ENCODE assay signal across 9 cellular contexts in genomic region chr10:73650537-73651331, GRCh38. TPM values are rescaled to one million over a fixed set of nuclear protein-coding genes. Genes with fewer than 3 reads are reported as not detected.
A peak's percentile ranks its signal among the peaks of the same experiment; 100 is the strongest.
DNase-seq lines count a peak whose midpoint lies in the region; ATAC-seq, FAIRE-seq and TF ChIP-seq lines count a peak whose summit lies in the region.
"Had no signal": no experiment of that assay in that cellular context is flagged by ENCODE, and none has a peak within 500 bp of the region (broad histone marks: within the 10 kb centered on the region; RNA-seq: fewer than 3 reads in every experiment).

No MANE protein-coding gene starts in this region.

- no peak overlapping the region for H3K27ac Mint-ChIP-seq in activated T-helper 2 cell treated with anti-CD3 and anti-CD28 coated beads, Interferon-gamma antibody, Interleukin-2, Interleukin-4, amounts not matched to agents 10 μg/mL and 5 μg/mL and 100 μg/mL, durations not matched to agents 14 hours and 24 hours and 36 hours

- H2AK5ac ChIP-seq in neuronal stem cell (ENCODE audit: low read depth, low read length): no peak overlapping the region

- no peak overlapping the region for H4K8ac ChIP-seq in neuronal stem cell (ENCODE audit: low read depth, low read length)

- H3K18ac ChIP-seq in neuronal stem cell (ENCODE audit: low read length): no peak overlapping the region

- CTCF ChIA-PET in K562 (lab: Yijun Ruan, JAX; ENCODE audit: low intra/inter-chr PET ratio): no interaction called here

- no peaks in the 10 kb centered on the region for H4K20me1 ChIP-seq in K562 (replicated peaks; ENCODE audit: control insufficient read depth, insufficient read depth, low read length)

- H2BK120ac ChIP-seq in neuronal stem cell (ENCODE audit: low read depth, low read length): no peak overlapping the region

- WGBS in K562 (ENCODE audit: insufficient coverage, low coverage, missing lambda C conversion rate): 59% methylated on average over 5 of the region's 5 CpGs
- no CpG with 5 or more reads among the region's 5 CpGs for WGBS in neuronal stem cell (ENCODE audit: extremely low coverage in 2 of 2, insufficient read length in 2 of 2, insufficient replicate concordance in 1 of 2), 2 donors

- H3K14ac ChIP-seq in neuronal stem cell (ENCODE audit: low read length): no peak overlapping the region

- H2BK15ac ChIP-seq in neuronal stem cell (ENCODE audit: low read length): no peak overlapping the region

- H3K4me3 Mint-ChIP-seq in activated T-helper 2 cell treated with anti-CD3 and anti-CD28 coated beads, Interferon-gamma antibody, Interleukin-2, Interleukin-4, amounts not matched to agents 10 μg/mL and 5 μg/mL and 100 μg/mL, durations not matched to agents 14 hours and 24 hours and 36 hours (ENCODE audit: low read depth): no peak overlapping the region

- FAIRE-seq in K562 (lab: Jason Lieb, UNC): no peak

- no peak for ATAC-seq in K562
- no peak for ATAC-seq in GM18858 (IDR thresholded peaks at IDR 0.05; ENCODE audit: unreplicated experiment)
- no peak for ATAC-seq in HG03432 (IDR thresholded peaks at IDR 0.05; ENCODE audit: unreplicated experiment)

- H3K79me2 ChIP-seq in K562 (ENCODE audit: control insufficient read depth, insufficient read depth, low read length): no peaks in the 10 kb centered on the region

- TF ChIP-seq CTCF in GM10266 (IDR thresholded peaks at IDR 0.05; ENCODE audit: control insufficient read depth, insufficient read depth, low read depth, missing control alignments) (no peak), K562 (IDR thresholded peaks at IDR 0.05 in 2 of 3, conservative IDR thresholded peaks at IDR 0.05 in 1 of 3; ENCODE audit: insufficient read depth in 2 of 3, low read depth in 1 of 3, low read length in 3 of 3) (no peak)

- H3K36me3 ChIP-seq in K562 (ENCODE audit: control insufficient read depth, insufficient read depth, low read length): no peaks in the 10 kb centered on the region
- no peaks in the 10 kb centered on the region for H3K36me3 ChIP-seq in neuronal stem cell (replicated peaks in 1 of 2; ENCODE audit: control insufficient read depth in 2 of 2, insufficient read depth in 2 of 2, low read length in 2 of 2)

- no TSS peak for BruUV-seq in K562 (replicated peaks; lab: Mats Ljungman, UMichigan)

- in situ Hi-C loops in K562 (cut with MboI): loop anchor here (10.0 kb wide), 1 partner anchor 124 kb away; a partner anchor contains a TSS

- TF ChIP-seq POLR2A in K562 (conservative IDR thresholded peaks at IDR 0.05): no peak

- no peak overlapping the region for H4K91ac ChIP-seq in neuronal stem cell (ENCODE audit: low read depth, low read length, poor library complexity)

- H3K9me3 ChIP-seq in K562 (replicated peaks; ENCODE audit: control insufficient read depth, insufficient read depth, low read depth, low read length) (no peaks in the 10 kb centered on the region), neuronal stem cell (replicated peaks in 1 of 2; ENCODE audit: control insufficient read depth in 2 of 2, insufficient read depth in 1 of 2, low read depth in 1 of 2, low read length in 2 of 2) (no peaks in the 10 kb centered on the region)

- DNase-seq in GM10266 (ENCODE audit: extremely low spot score) (peak; percentile 75), HS-5 (ENCODE audit: low read depth) (peak; percentile 61), K562 (ENCODE audit: extremely low read depth in 1 of 4, low spot score in 3 of 4) (peak in 1 of 4 experiments; percentile 14), neuronal stem cell (ENCODE audit: low spot score) (no peak), NCI-H1417 treated with DMSO at 0.1 percent for 48 hours (lab: John Stamatoyannopoulos, UW) (no peak)
- no peak for DNase-seq in activated T-helper 2 cell treated with anti-CD3 and anti-CD28 coated beads, Interferon-gamma antibody, Interleukin-2, Interleukin-4, amounts not matched to agents 10 μg/mL and 5 μg/mL and 100 μg/mL, durations not matched to agents 14 hours and 24 hours and 36 hours (ENCODE audit: low spot score)

- no peak overlapping the region for H3K4ac ChIP-seq in neuronal stem cell (ENCODE audit: low read length)

- H2AFZ ChIP-seq in K562 (ENCODE audit: low read depth, low read length) (peak overlapping the region; percentile 78), neuronal stem cell (ENCODE audit: low read length) (peak overlapping the region; percentile 15)

- H3K79me1 ChIP-seq in neuronal stem cell (ENCODE audit: low read depth, low read length): peaks cover 2% of the 10 kb centered on the region

- no peak overlapping the region for H2BK12ac ChIP-seq in neuronal stem cell (ENCODE audit: low read length)

- no peaks in the 10 kb centered on the region for H3K27me3 ChIP-seq in K562 (ENCODE audit: control insufficient read depth in 2 of 2, insufficient read depth in 2 of 2, low read length in 2 of 2)
- no peaks in the 10 kb centered on the region for H3K27me3 ChIP-seq in neuronal stem cell (ENCODE audit: control insufficient read depth in 3 of 3, insufficient read depth in 3 of 3, low read depth in 1 of 3, low read length in 3 of 3)

- H3K4me3 ChIP-seq in K562: no peak overlapping the region
- no peak overlapping the region for H3K4me3 ChIP-seq in neuronal stem cell (ENCODE audit: low read length in 2 of 2)

- no peak overlapping the region for H2BK5ac ChIP-seq in neuronal stem cell (ENCODE audit: low read length)

- H3K4me2 ChIP-seq in K562 (ENCODE audit: insufficient read depth, low read length) (peak overlapping the region; percentile 53; the same call in 1 of the 2 replicates), neuronal stem cell (ENCODE audit: insufficient read depth, low read length, poor library complexity, severe bottlenecking) (no peak overlapping the region)

- no peak for TF ChIP-seq RAD21 in K562 (CRISPR knock-in tag; conservative IDR thresholded peaks at IDR 0.05 in 1 of 2, IDR thresholded peaks at IDR 0.05 in 1 of 2)

- no peaks in the 10 kb centered on the region for H3K9me1 ChIP-seq in K562 (ENCODE audit: control insufficient read depth, insufficient read depth, low read length)

- no peaks in the 10 kb centered on the region for H3K27me3 Mint-ChIP-seq in activated T-helper 2 cell treated with anti-CD3 and anti-CD28 coated beads, Interferon-gamma antibody, Interleukin-2, Interleukin-4, amounts not matched to agents 10 μg/mL and 5 μg/mL and 100 μg/mL, durations not matched to agents 14 hours and 24 hours and 36 hours (ENCODE audit: low read depth)

- intact Hi-C loops in K562 (cut with micrococcal nuclease): loop anchor here (5.0 kb wide), 1 partner anchor 92 kb away; the partner anchor contains the start of gene SEC24C
- intact Hi-C loops in activated T-helper 2 cell treated with anti-CD3 and anti-CD28 coated beads, Interferon-gamma antibody, Interleukin-2, Interleukin-4, amounts not matched to agents 10 μg/mL and 5 μg/mL and 100 μg/mL, durations not matched to agents 14 hours and 24 hours and 36 hours (cut with micrococcal nuclease): no loop called here

- no peaks in the 10 kb centered on the region for H3K9me3 Mint-ChIP-seq in activated T-helper 2 cell treated with anti-CD3 and anti-CD28 coated beads, Interferon-gamma antibody, Interleukin-2, Interleukin-4, amounts not matched to agents 10 μg/mL and 5 μg/mL and 100 μg/mL, durations not matched to agents 14 hours and 24 hours and 36 hours

- no peaks in the 10 kb centered on the region for H3K36me3 Mint-ChIP-seq in activated T-helper 2 cell treated with anti-CD3 and anti-CD28 coated beads, Interferon-gamma antibody, Interleukin-2, Interleukin-4, amounts not matched to agents 10 μg/mL and 5 μg/mL and 100 μg/mL, durations not matched to agents 14 hours and 24 hours and 36 hours (ENCODE audit: low read depth)

- H3K4me1 Mint-ChIP-seq in activated T-helper 2 cell treated with anti-CD3 and anti-CD28 coated beads, Interferon-gamma antibody, Interleukin-2, Interleukin-4, amounts not matched to agents 10 μg/mL and 5 μg/mL and 100 μg/mL, durations not matched to agents 14 hours and 24 hours and 36 hours (ENCODE audit: low read depth): peaks cover 6% of the 10 kb centered on the region

- POLR2A ChIA-PET in K562 (lab: Yijun Ruan, JAX): interaction anchor here (0.6 to 1.5 kb wide), 7 partner anchors 9 to 193 kb away, joined by 3 to 6 read pairs (median 3); no protein-coding TSS in a partner anchor

- H3K9ac ChIP-seq in K562 (ENCODE audit: insufficient read depth in 1 of 2, low read depth in 2 of 2, low read length in 2 of 2): peak overlapping the region; percentile 22 to 36; a peak in 3 of 4 replicates
- H3K9ac ChIP-seq in neuronal stem cell (ENCODE audit: low read depth, low read length, poor library complexity): no peak overlapping the region

- H3K23ac ChIP-seq in neuronal stem cell (ENCODE audit: low read depth, low read length, poor library complexity): no peak overlapping the region

- peaks cover 44 to 51% of the 10 kb centered on the region in 2 experiments for H3K4me1 ChIP-seq in K562 (replicated peaks in 1 of 2; ENCODE audit: control insufficient read depth in 2 of 2, insufficient read depth in 2 of 2, low read length in 2 of 2)
- peaks cover 0 to 22% of the 10 kb centered on the region in 2 donors for H3K4me1 ChIP-seq in neuronal stem cell (ENCODE audit: control insufficient read depth in 2 of 2, insufficient read depth in 1 of 2, low read depth in 1 of 2, low read length in 2 of 2)

- TF ChIP-seq EP300 in K562 (IDR thresholded peaks at IDR 0.05; ENCODE audit: low read length): no peak

- H3K27ac ChIP-seq in K562 (ENCODE audit: extremely low read depth, low read depth, low read length) (peak overlapping the region; percentile 40; the same call in 1 of the 3 replicates), neuronal stem cell (replicated peaks; ENCODE audit: low read length) (no peak overlapping the region)

RNA-seq across cellular contexts. Expression of gene SYNPO2L, which starts 5.1 kb away (rescaled TPM):
- total RNA-seq in K562 (2011; cell fraction: chromatin; rRNA removed; ENCODE audit: low replicate concordance): 0.09 TPM in 2 replicates
- total RNA-seq in K562 (2011; cell fraction: nucleolus; rRNA removed): 0.17 TPM in 1 of 2 replicates, not detected in the other
- total RNA-seq in K562 (2011; cell fraction: nucleoplasm; rRNA removed): 0.15 TPM in 1 of 2 replicates, not detected in the other
- 0.04 TPM in 1 of 2 replicates, not detected in the other for total RNA-seq in K562 (2014; rRNA removed)
- not detected in 2 replicates for total RNA-seq in K562 (2014; rRNA removed; fragmentation: Illumina TruSeq; extraction: Trizol)
- not detected in 2 replicates for total RNA-seq in K562 (2015; rRNA removed; fragmentation: Illumina TruSeq; extraction: Trizol)
- 0.07 TPM in 1 of 2 replicates, not detected in the other for total RNA-seq in K562 (2021)
- 0.03 TPM in 1 of 2 replicates, not detected in the other for polyA plus RNA-seq in K562 (2011; rRNA removed)
- not detected in 2 replicates for polyA plus RNA-seq in K562 (2011; cell fraction: cytosol; rRNA removed)
- not detected in 2 replicates for polyA plus RNA-seq in K562 (2011; cell fraction: nucleus; rRNA removed)
- polyA plus RNA-seq in K562 (2012): 0.04 and 0.08 TPM in 2 replicates
- polyA plus RNA-seq in K562 (2014; fragmentation: Illumina TruSeq; extraction: Trizol): 0.03 and 0.07 TPM in 2 replicates
- not detected for polyA plus RNA-seq in K562 (2014; fragmentation: Nextera tagmentation; extraction: Ambion mirVana)
- polyA plus RNA-seq in K562 (2014; rRNA removed): not detected in 2 replicates
- polyA minus RNA-seq in K562 (2011; rRNA and poly(A)+ RNA removed): not detected in 2 replicates
- polyA minus RNA-seq in K562 (2011; cell fraction: cytosol; rRNA and poly(A)+ RNA removed): not detected in 2 replicates
- polyA minus RNA-seq in K562 (2011; cell fraction: nucleus; rRNA and poly(A)+ RNA removed): not detected in 2 replicates
- polyA plus RNA-seq in neuronal stem cell (2013, experiment 1 of 2): 0.04 TPM
- 0.04 TPM for polyA plus RNA-seq in neuronal stem cell (2013, experiment 2 of 2)
- 0.05 TPM in 1 of 2 replicates, not detected in the other for total RNA-seq in activated T-helper 2 cell treated with anti-CD3 and anti-CD28 coated beads, Interferon-gamma antibody, Interleukin-2, Interleukin-4, amounts not matched to agents 10 μg/mL and 5 μg/mL and 100 μg/mL, durations not matched to agents 14 hours and 24 hours and 36 hours
- total RNA-seq: subcutaneous adipose tissue had no signal

RNA-seq across cellular contexts. Expression of gene MYOZ1, which starts 9.5 kb away (rescaled TPM):
- not detected in 2 replicates for total RNA-seq in K562 (2011; cell fraction: chromatin; rRNA removed; ENCODE audit: low replicate concordance)
- total RNA-seq in K562 (2011; cell fraction: nucleolus; rRNA removed): not detected in 2 replicates
- total RNA-seq in K562 (2011; cell fraction: nucleoplasm; rRNA removed): not detected in 2 replicates
- total RNA-seq in K562 (2014; rRNA removed) (not detected in 2 replicates), K562 (2014; rRNA removed; fragmentation: Illumina TruSeq; extraction: Trizol) (not detected in 2 replicates), K562 (2015; rRNA removed; fragmentation: Illumina TruSeq; extraction: Trizol) (0.18 and 0.23 TPM in 2 replicates), K562 (2021) (not detected in 2 replicates)
- polyA plus RNA-seq in K562 (2011; rRNA removed) (0.06 and 0.09 TPM in 2 replicates), K562 (2014; fragmentation: Illumina TruSeq; extraction: Trizol) (0.10 TPM in 1 of 2 replicates, not detected in the other), K562 (2014; fragmentation: Nextera tagmentation; extraction: Ambion mirVana) (under 1 TPM in 1 of 2 experiments, not detected in 1; 0.03 TPM), K562 (2014; rRNA removed) (0.09 and 0.11 TPM in 2 replicates)
- polyA plus RNA-seq in K562 (2011; cell fraction: cytosol; rRNA removed): 0.13 TPM in 1 of 2 replicates, not detected in the other
- not detected in 2 replicates for polyA plus RNA-seq in K562 (2011; cell fraction: nucleus; rRNA removed)
- 0.07 and 0.19 TPM in 2 replicates for polyA plus RNA-seq in K562 (2012)
- polyA minus RNA-seq in K562 (2011; rRNA and poly(A)+ RNA removed): not detected in 2 replicates
- not detected in 2 replicates for polyA minus RNA-seq in K562 (2011; cell fraction: cytosol; rRNA and poly(A)+ RNA removed)
- not detected in 2 replicates for polyA minus RNA-seq in K562 (2011; cell fraction: nucleus; rRNA and poly(A)+ RNA removed)
- polyA plus RNA-seq in neuronal stem cell (2013, experiment 1 of 2): 3.9 TPM
- 4.0 TPM for polyA plus RNA-seq in neuronal stem cell (2013, experiment 2 of 2)
- total RNA-seq in activated T-helper 2 cell treated with anti-CD3 and anti-CD28 coated beads, Interferon-gamma antibody, Interleukin-2, Interleukin-4, amounts not matched to agents 10 μg/mL and 5 μg/mL and 100 μg/mL, durations not matched to agents 14 hours and 24 hours and 36 hours: not detected in 2 replicates

RNA-seq across cellular contexts. Expression of gene AGAP5, which starts 47.2 kb away (rescaled TPM):
- 22.4 and 44.9 TPM in 2 replicates for total RNA-seq in K562 (2011; cell fraction: chromatin; rRNA removed; ENCODE audit: low replicate concordance)
- 12.0 and 15.7 TPM in 2 replicates for total RNA-seq in K562 (2011; cell fraction: nucleolus; rRNA removed)
- total RNA-seq in K562 (2011; cell fraction: nucleoplasm; rRNA removed): 23.0 and 30.7 TPM in 2 replicates
- total RNA-seq in K562 (2014; rRNA removed) (1.2 and 3.5 TPM in 2 replicates), K562 (2014; rRNA removed; fragmentation: Illumina TruSeq; extraction: Trizol) (3.7 and 5.3 TPM in 2 replicates), K562 (2015; rRNA removed; fragmentation: Illumina TruSeq; extraction: Trizol) (6.1 and 6.2 TPM in 2 replicates), K562 (2021) (5.1 and 5.6 TPM in 2 replicates)
- polyA plus RNA-seq in K562 (2011; rRNA removed) (7.5 and 10.1 TPM in 2 replicates), K562 (2014; fragmentation: Illumina TruSeq; extraction: Trizol) (5.4 and 7.0 TPM in 2 replicates), K562 (2014; fragmentation: Nextera tagmentation; extraction: Ambion mirVana) (under 1 TPM; 0.32 to 0.66 TPM), K562 (2014; rRNA removed) (5.0 and 6.8 TPM in 2 replicates)
- polyA plus RNA-seq in K562 (2011; cell fraction: cytosol; rRNA removed): 4.1 and 5.4 TPM in 2 replicates
- 35.9 and 45.0 TPM in 2 replicates for polyA plus RNA-seq in K562 (2011; cell fraction: nucleus; rRNA removed)
- 3.9 and 9.2 TPM in 2 replicates for polyA plus RNA-seq in K562 (2012)
- polyA minus RNA-seq in K562 (2011; rRNA and poly(A)+ RNA removed): 5.3 and 5.7 TPM in 2 replicates
- polyA minus RNA-seq in K562 (2011; cell fraction: cytosol; rRNA and poly(A)+ RNA removed): 1.2 and 2.4 TPM in 2 replicates
- polyA minus RNA-seq in K562 (2011; cell fraction: nucleus; rRNA and poly(A)+ RNA removed): 4.8 and 9.8 TPM in 2 replicates
- polyA plus RNA-seq in neuronal stem cell (2013, experiment 1 of 2): 3.1 TPM
- 3.4 TPM for polyA plus RNA-seq in neuronal stem cell (2013, experiment 2 of 2)
- 18.2 and 18.8 TPM in 2 replicates for total RNA-seq in activated T-helper 2 cell treated with anti-CD3 and anti-CD28 coated beads, Interferon-gamma antibody, Interleukin-2, Interleukin-4, amounts not matched to agents 10 μg/mL and 5 μg/mL and 100 μg/mL, durations not matched to agents 14 hours and 24 hours and 36 hours

RNA-seq across cellular contexts. Expression of gene USP54, which starts 59.6 kb away (rescaled TPM):
- total RNA-seq in K562 (2011; cell fraction: chromatin; rRNA removed; ENCODE audit: low replicate concordance): 64.6 and 91.8 TPM in 2 replicates
- 38.7 and 42.4 TPM in 2 replicates for total RNA-seq in K562 (2011; cell fraction: nucleolus; rRNA removed)
- total RNA-seq in K562 (2011; cell fraction: nucleoplasm; rRNA removed): 39.0 and 42.2 TPM in 2 replicates
- total RNA-seq in K562 (2014; rRNA removed): 13.0 and 13.2 TPM in 2 replicates
- 19.5 and 19.9 TPM in 2 replicates for total RNA-seq in K562 (2014; rRNA removed; fragmentation: Illumina TruSeq; extraction: Trizol)
- total RNA-seq in K562 (2015; rRNA removed; fragmentation: Illumina TruSeq; extraction: Trizol): 15.6 and 16.9 TPM in 2 replicates
- total RNA-seq in K562 (2021): 19.6 and 20.7 TPM in 2 replicates
- 36.2 and 40.1 TPM in 2 replicates for polyA plus RNA-seq in K562 (2011; rRNA removed)
- polyA plus RNA-seq in K562 (2011; cell fraction: cytosol; rRNA removed): 15.1 and 27.8 TPM in 2 replicates
- 28.9 and 31.8 TPM in 2 replicates for polyA plus RNA-seq in K562 (2011; cell fraction: nucleus; rRNA removed)
- polyA plus RNA-seq in K562 (2012): 16.7 and 30.3 TPM in 2 replicates
- polyA plus RNA-seq in K562 (2014; fragmentation: Illumina TruSeq; extraction: Trizol): 16.3 and 21.7 TPM in 2 replicates
- 1 to 10 TPM; 3.8 to 7.6 TPM for polyA plus RNA-seq in K562 (2014; fragmentation: Nextera tagmentation; extraction: Ambion mirVana)
- polyA plus RNA-seq in K562 (2014; rRNA removed): 11.9 and 14.6 TPM in 2 replicates
- polyA minus RNA-seq in K562 (2011; rRNA and poly(A)+ RNA removed): 54.8 and 66.6 TPM in 2 replicates
- polyA minus RNA-seq in K562 (2011; cell fraction: cytosol; rRNA and poly(A)+ RNA removed): 12.9 and 15.2 TPM in 2 replicates
- polyA minus RNA-seq in K562 (2011; cell fraction: nucleus; rRNA and poly(A)+ RNA removed): 15.3 and 30.0 TPM in 2 replicates
- 80.7 TPM for polyA plus RNA-seq in neuronal stem cell (2013, experiment 1 of 2)
- 79.9 TPM for polyA plus RNA-seq in neuronal stem cell (2013, experiment 2 of 2)
- total RNA-seq in activated T-helper 2 cell treated with anti-CD3 and anti-CD28 coated beads, Interferon-gamma antibody, Interleukin-2, Interleukin-4, amounts not matched to agents 10 μg/mL and 5 μg/mL and 100 μg/mL, durations not matched to agents 14 hours and 24 hours and 36 hours: 5.4 and 5.7 TPM in 2 replicates

Comparison
In these comparisons a context has a peak if more than half of its experiments do, and no peak if none do; other contexts are left out.
1. DNase-seq: peak in GM10266 (single experiment) and HS-5 (single experiment); none in neuronal stem cell (single experiment), activated T-helper 2 cell treated with anti-CD3 and anti-CD28 coated beads, Interferon-gamma antibody, Interleukin-2, Interleukin-4, amounts not matched to agents 10 μg/mL and 5 μg/mL and 100 μg/mL, durations not matched to agents 14 hours and 24 hours and 36 hours (single experiment) and NCI-H1417 treated with DMSO at 0.1 percent for 48 hours (single experiment).